14 cellular contexts compared by ENCODE assay signal in the genomic region with DNA sequence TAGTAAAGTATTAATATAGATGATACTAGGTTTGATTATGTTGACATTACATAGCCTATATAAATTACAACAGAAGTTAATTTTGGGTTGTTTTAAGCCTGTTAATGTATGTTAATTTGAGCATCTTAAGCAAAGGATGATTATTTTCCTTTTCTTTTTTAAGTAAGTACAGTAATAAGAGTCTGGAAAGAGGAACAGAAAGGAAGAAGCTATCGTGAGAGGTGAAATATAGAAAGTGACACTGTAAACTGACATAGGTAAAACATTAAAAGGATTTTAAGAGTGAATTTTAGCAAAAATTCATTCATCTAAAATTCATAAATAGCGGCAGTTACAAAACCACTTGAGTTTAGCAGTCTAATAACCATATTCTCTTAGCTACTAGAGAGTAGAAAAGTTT.
"Had no signal": no experiment of that assay in that cellular context is flagged by ENCODE, and none has a peak within 500 bp of the region (broad histone marks: within the 10 kb centered on the region; RNA-seq: fewer than 3 reads in every experiment).

No MANE protein-coding gene starts in this region.

- H3K4me2 ChIP-seq: smooth muscle cell had no signal

- H3K4me3 ChIP-seq: ascending aorta, coronary artery, gastrocnemius medialis, heart left ventricle, smooth muscle cell had no signal

- H3K27ac ChIP-seq: ascending aorta, coronary artery, gastrocnemius medialis, heart left ventricle had no signal

- ATAC-seq: activated CD4-positive, alpha-beta T cell treated with anti-CD3 and anti-CD28 coated beads for 36 hours; gastrocnemius medialis; heart left ventricle; left lobe of liver; sciatic nerve; WTC11 had no signal

- H3K27me3 ChIP-seq: ascending aorta, gastrocnemius medialis, heart left ventricle had no signal

- H3K4me1 ChIP-seq: ascending aorta, gastrocnemius medialis had no signal

- DNase-seq: activated CD4-positive, alpha-beta T cell treated with anti-CD3 and anti-CD28 coated beads for 36 hours; activated CD4-positive, alpha-beta T cell treated with anti-CD3 and anti-CD28 coated beads, Interleukin-2, amount 50 U/mL, for 48 hours; activated gamma-delta T cell; gastrocnemius medialis; heart left ventricle; kidney; midbrain; stimulated activated naive CD4-positive, alpha-beta T cell had no signal

- H3K9me3 ChIP-seq: ascending aorta, gastrocnemius medialis, heart left ventricle had no signal
